In the genomic region with DNA sequence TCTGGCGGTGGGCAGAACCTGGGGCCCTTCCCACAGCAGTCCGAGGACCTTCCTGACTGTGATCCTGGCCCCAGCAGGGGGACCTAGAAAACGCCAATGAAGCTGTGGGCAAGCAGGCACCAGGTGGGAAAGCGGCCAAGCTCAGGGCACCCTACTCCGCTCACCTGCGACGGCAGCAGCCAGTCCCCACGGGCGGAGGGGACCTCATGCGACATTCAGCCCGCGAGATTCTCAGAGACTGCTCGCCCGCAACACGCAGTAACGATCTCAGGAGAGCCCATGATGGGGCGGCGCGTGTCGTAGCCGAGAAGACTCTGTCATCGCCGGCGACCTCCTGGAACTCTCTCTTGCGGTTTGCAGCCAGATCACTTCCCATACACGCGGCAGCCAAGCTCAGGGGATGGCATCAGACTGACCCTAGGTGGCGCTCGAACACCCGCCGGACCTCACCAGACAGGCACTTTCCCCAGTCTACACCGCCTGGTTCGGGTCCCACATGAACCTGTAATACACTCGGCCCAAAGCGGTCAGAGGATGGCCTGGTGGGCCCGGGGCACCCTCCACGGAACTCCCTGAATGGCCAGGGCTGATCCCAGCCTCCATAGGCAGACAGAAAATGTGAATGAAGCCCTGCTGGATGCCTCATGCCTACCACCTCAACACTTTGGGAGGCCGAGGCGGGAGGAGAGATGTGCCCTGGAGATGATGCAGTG, we compare ENCODE assay signal across 8 cellular contexts. TPM values are rescaled to one million over a fixed set of nuclear protein-coding genes. Genes with fewer than 3 reads are reported as not detected.
A peak's percentile ranks its signal among the peaks of the same experiment; 100 is the strongest.
DNase-seq lines count a peak whose midpoint lies in the region; ATAC-seq and TF ChIP-seq lines count a peak whose summit lies in the region.

No MANE protein-coding gene starts in this region.

- POLR2A ChIA-PET in AG04450 (lab: Yijun Ruan, JAX) = interaction anchor here (0.7 to 1.5 kb wide), 3 partner anchors 9 to 30 kb away, joined by 3 read pairs; a partner anchor contains a TSS

- CTCF ChIA-PET in AG04450 (lab: Charles Lee) = interaction anchor here (0.5 to 1.6 kb wide), 13 partner anchors 9 to 128 kb away, joined by 3 to 8 read pairs (median 4); a partner anchor contains a TSS

- ATAC-seq in GM19438 (IDR thresholded peaks at IDR 0.05; ENCODE audit: low read depth, unreplicated experiment) (peak; percentile 64), GM18858 (IDR thresholded peaks at IDR 0.05; ENCODE audit: unreplicated experiment) (no peak)

- H3K4me1 Mint-ChIP-seq in chondrocyte (ENCODE audit: low read depth) = peaks cover 7% of the 10 kb centered on the region

- peak; percentile 24 for DNase-seq in AG04450 (ENCODE audit: low read depth, low spot score)
- peak; percentile 72 to 74 for DNase-seq in NCI-H2081 (lab: John Stamatoyannopoulos, UW)
- DNase-seq in activated CD4-positive, alpha-beta T cell treated with anti-CD3 and anti-CD28 coated beads for 1 hour = peak; percentile 74
- DNase-seq in chondrocyte (ENCODE audit: low spot score) = peak; percentile 91
- DNase-seq in kidney tubule cell (ENCODE audit: low spot score) = peak; percentile 89
- peak; percentile 67 to 72 for DNase-seq in stimulated activated CD4-positive, alpha-beta T cell treated with anti-CD3 and anti-CD28 coated beads, Interleukin-1b, Interleukin-23, amount 100 ng/mL, for 1 hour (ENCODE audit: low read depth in 2 of 2)

- peaks cover 2% of the 10 kb centered on the region for H3K36me3 Mint-ChIP-seq in chondrocyte (ENCODE audit: low read depth)

- H3K9me3 Mint-ChIP-seq in chondrocyte (ENCODE audit: low read depth) = no peaks in the 10 kb centered on the region

- no peaks in the 10 kb centered on the region for H3K27me3 Mint-ChIP-seq in chondrocyte (ENCODE audit: low read depth)

- H3K27ac ChIP-seq in AG04450 (ENCODE audit: low read depth, low read length) = no peak overlapping the region

- H3K4me3 ChIP-seq in AG04450 (ENCODE audit: low read depth, low read length) = peak overlapping the region; percentile 7; the same call in 1 of the 2 replicates

- no peaks in the 10 kb centered on the region for H3K27me3 ChIP-seq in AG04450 (ENCODE audit: control insufficient read depth, insufficient read depth, low read length)

- peak overlapping the region; percentile 66 for H3K27ac Mint-ChIP-seq in chondrocyte (ENCODE audit: unreplicated experiment)

- TF ChIP-seq CTCF in AG04450 (IDR thresholded peaks at IDR 0.05; ENCODE audit: low read depth, low read length) = peak; percentile 78
- TF ChIP-seq CTCF in chondrocyte (IDR thresholded peaks at IDR 0.05) = peak; percentile 88

- H3K4me3 Mint-ChIP-seq in chondrocyte (ENCODE audit: unreplicated experiment) = peak overlapping the region; percentile 51

- H3K9me3 ChIP-seq in AG04450 (ENCODE audit: control insufficient read depth, insufficient read depth, low read length) = peaks cover 44% of the 10 kb centered on the region

RNA-seq across cellular contexts. Expression of a gene that starts 26.5 kb away (rescaled TPM):
- polyA plus RNA-seq in AG04450 (2011; rRNA removed) = 30.9 and 39.5 TPM in 2 replicates
- 13.7 and 19.8 TPM in 2 replicates for polyA minus RNA-seq in AG04450 (2011; rRNA and poly(A)+ RNA removed)
- total RNA-seq in chondrocyte = 86.6 to 104 TPM (median 99.5 TPM) in 3 replicates

RNA-seq across cellular contexts. Expression of a gene that starts 26.6 kb away (rescaled TPM):
- polyA plus RNA-seq in AG04450 (2011; rRNA removed) = 5.3 and 6.5 TPM in 2 replicates
- 5.8 and 7.0 TPM in 2 replicates for polyA minus RNA-seq in AG04450 (2011; rRNA and poly(A)+ RNA removed)
- 9.6 to 13.5 TPM (median 12.7 TPM) in 3 replicates for total RNA-seq in chondrocyte

RNA-seq across cellular contexts. Expression of a gene that starts 29.3 kb away (rescaled TPM):
- polyA plus RNA-seq in AG04450 (2011; rRNA removed) = 13.1 and 15.8 TPM in 2 replicates
- polyA minus RNA-seq in AG04450 (2011; rRNA and poly(A)+ RNA removed) = 11.9 and 16.8 TPM in 2 replicates
- total RNA-seq in chondrocyte = 15.5 to 26.1 TPM (median 17.9 TPM) in 3 replicates

RNA-seq across cellular contexts. Expression of a gene that starts 29.4 kb away (rescaled TPM):
- polyA plus RNA-seq in AG04450 (2011; rRNA removed) = 3.7 and 4.3 TPM in 2 replicates
- polyA minus RNA-seq in AG04450 (2011; rRNA and poly(A)+ RNA removed) = 19.7 and 20.2 TPM in 2 replicates
- 6.7 to 8.6 TPM (median 7.0 TPM) in 3 replicates for total RNA-seq in chondrocyte

RNA-seq across cellular contexts. Expression of a gene that starts 41.6 kb away (rescaled TPM):
- 53.4 and 59.1 TPM in 2 replicates for polyA plus RNA-seq in AG04450 (2011; rRNA removed)
- 49.0 and 49.4 TPM in 2 replicates for polyA minus RNA-seq in AG04450 (2011; rRNA and poly(A)+ RNA removed)
- 37.8 to 48.8 TPM (median 47.5 TPM) in 3 replicates for total RNA-seq in chondrocyte

Comparison
In these comparisons a context has a peak if more than half of its experiments do, and no peak if none do; other contexts are left out.
1. DNase-seq: peak in every context shown above with its lines; median percentile 91 in chondrocyte; 89 in kidney tubule cell; 74 in activated CD4-positive, alpha-beta T cell treated with anti-CD3 and anti-CD28 coated beads for 1 hour; 73 in NCI-H2081; 70 in stimulated activated CD4-positive, alpha-beta T cell treated with anti-CD3 and anti-CD28 coated beads, Interleukin-1b, Interleukin-23, amount 100 ng/mL, for 1 hour; 24 in AG04450.